In the genomic region with DNA sequence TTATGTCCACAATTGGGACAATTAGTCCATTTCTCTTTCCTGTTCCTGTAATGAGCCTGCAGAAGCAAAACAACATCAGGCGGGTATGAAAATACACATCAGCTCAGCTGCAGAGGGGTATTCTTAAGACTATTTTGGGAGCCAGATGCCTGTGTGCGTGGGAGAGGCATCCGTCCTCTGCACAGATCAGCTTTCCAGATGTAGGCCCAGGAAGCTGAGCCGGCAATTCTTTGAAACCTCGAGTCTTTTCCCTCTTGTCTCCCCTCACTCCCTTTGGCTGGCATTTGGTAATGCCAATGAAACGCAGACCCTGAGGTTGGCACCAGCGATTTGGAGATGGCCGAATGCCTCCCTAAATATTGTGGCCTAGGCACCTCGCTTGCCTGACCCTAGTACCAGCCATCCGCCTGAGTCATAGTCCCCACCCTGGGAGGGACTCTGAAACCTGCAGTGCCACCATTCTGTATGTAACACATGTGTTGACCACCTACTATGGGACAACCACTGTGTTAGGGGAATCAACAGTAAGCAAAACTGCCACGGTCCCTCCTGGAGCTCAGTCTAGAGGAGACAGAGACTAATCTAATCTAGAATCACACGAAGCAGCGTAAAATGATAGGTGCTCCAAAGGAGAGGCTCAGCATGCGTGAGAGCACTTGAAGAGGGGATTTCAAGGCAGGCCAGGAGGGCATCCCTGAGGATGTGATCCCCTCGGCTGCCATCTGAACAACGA, we compare ENCODE assay signal across 15 cellular contexts.
DNase-seq lines count a peak whose midpoint lies in the region; ATAC-seq and TF ChIP-seq lines count a peak whose summit lies in the region.
"Had no signal": no experiment of that assay in that cellular context is flagged by ENCODE, and none has a peak within 500 bp of the region (broad histone marks: within the 10 kb centered on the region; RNA-seq: fewer than 3 reads in every experiment).

No MANE protein-coding gene starts in this region.

- H3K9ac ChIP-seq in adipocyte (ENCODE audit: low read length), result no peak overlapping the region
- H3K9ac ChIP-seq: BLaER1 had no signal

- intact Hi-C loops in activated naive CD4-positive, alpha-beta T cell treated with anti-CD3 and anti-CD28 coated beads for 36 hours (cut with micrococcal nuclease), result no loop called here
- intact Hi-C loops in uterus (cut with DNase I; ENCODE audit: low total_unique reads), result no loop called here

- H3K27me3 ChIP-seq in adipocyte (replicated peaks; ENCODE audit: control insufficient read depth, insufficient read depth, low read length) (peaks cover 47% of the 10 kb centered on the region), uterus (no peaks in the 10 kb centered on the region)
- H3K27me3 ChIP-seq: BLaER1 had no signal

- H3K27ac Mint-ChIP-seq in activated naive CD4-positive, alpha-beta T cell treated with anti-CD3 and anti-CD28 coated beads, Interleukin-2, amount 10 ng/mL, durations not matched to agents 7 days and 5 days, result no peak overlapping the region
- H3K27ac Mint-ChIP-seq in activated naive CD4-positive, alpha-beta T cell treated with anti-CD3 and anti-CD28 coated beads for 36 hours, result no peak overlapping the region
- H3K27ac Mint-ChIP-seq in chondrocyte (ENCODE audit: unreplicated experiment), result no peak overlapping the region
- H3K27ac Mint-ChIP-seq: GM23338 had no signal

- H3K4me1 Mint-ChIP-seq in activated naive CD4-positive, alpha-beta T cell treated with anti-CD3 and anti-CD28 coated beads, Interleukin-2, amount 10 ng/mL, durations not matched to agents 7 days and 5 days, result no peaks in the 10 kb centered on the region
- H3K4me1 Mint-ChIP-seq in activated naive CD4-positive, alpha-beta T cell treated with anti-CD3 and anti-CD28 coated beads for 36 hours (ENCODE audit: low read depth), result no peaks in the 10 kb centered on the region
- no peaks in the 10 kb centered on the region for H3K4me1 Mint-ChIP-seq in chondrocyte (ENCODE audit: low read depth)
- H3K4me1 Mint-ChIP-seq: GM23338 had no signal

- no peaks in the 10 kb centered on the region for H3K27me3 Mint-ChIP-seq in activated naive CD4-positive, alpha-beta T cell treated with anti-CD3 and anti-CD28 coated beads, Interleukin-2, amount 10 ng/mL, durations not matched to agents 7 days and 5 days
- H3K27me3 Mint-ChIP-seq in activated naive CD4-positive, alpha-beta T cell treated with anti-CD3 and anti-CD28 coated beads for 36 hours (ENCODE audit: low read depth), result peaks cover 2% of the 10 kb centered on the region
- peaks cover 36% of the 10 kb centered on the region for H3K27me3 Mint-ChIP-seq in chondrocyte (ENCODE audit: low read depth)

- H3K4me3 Mint-ChIP-seq in activated naive CD4-positive, alpha-beta T cell treated with anti-CD3 and anti-CD28 coated beads, Interleukin-2, amount 10 ng/mL, durations not matched to agents 7 days and 5 days, result no peak overlapping the region
- no peak overlapping the region for H3K4me3 Mint-ChIP-seq in activated naive CD4-positive, alpha-beta T cell treated with anti-CD3 and anti-CD28 coated beads for 36 hours
- no peak overlapping the region for H3K4me3 Mint-ChIP-seq in chondrocyte (ENCODE audit: unreplicated experiment)
- H3K4me3 Mint-ChIP-seq: GM23338 had no signal

- H3K27ac ChIP-seq in uterus, result no peak overlapping the region
- H3K27ac ChIP-seq: 22Rv1, BLaER1 had no signal

- no peaks in the 10 kb centered on the region for H3K9me3 Mint-ChIP-seq in activated naive CD4-positive, alpha-beta T cell treated with anti-CD3 and anti-CD28 coated beads, Interleukin-2, amount 10 ng/mL, durations not matched to agents 7 days and 5 days
- no peaks in the 10 kb centered on the region for H3K9me3 Mint-ChIP-seq in activated naive CD4-positive, alpha-beta T cell treated with anti-CD3 and anti-CD28 coated beads for 36 hours
- no peaks in the 10 kb centered on the region for H3K9me3 Mint-ChIP-seq in chondrocyte (ENCODE audit: low read depth)

- DNase-seq in activated naive CD4-positive, alpha-beta T cell treated with anti-CD3 and anti-CD28 coated beads, Interleukin-2, amount 10 ng/mL, durations not matched to agents 7 days and 5 days, result peak; percentile 10
- no peak for DNase-seq in activated naive CD4-positive, alpha-beta T cell treated with anti-CD3 and anti-CD28 coated beads for 36 hours
- peak; percentile 8 for DNase-seq in adipocyte (ENCODE audit: low read depth)
- DNase-seq in left kidney (ENCODE audit: low read depth, low spot score), result peak; percentile 88
- DNase-seq in uterus, result peak; percentile 19 to 26
- no peak for DNase-seq in T1000 (lab: John Stamatoyannopoulos, UW)
- no peak for DNase-seq in chondrocyte (ENCODE audit: low spot score)
- DNase-seq: AML-193, DMS53, GF-D8, H7 had no signal

- H3K36me3 ChIP-seq in adipocyte (ENCODE audit: control insufficient read depth, insufficient read depth, low read length, severe bottlenecking) (no peaks in the 10 kb centered on the region), uterus (no peaks in the 10 kb centered on the region)
- H3K36me3 ChIP-seq: BLaER1 had no signal

- H3K4me3 ChIP-seq in adipocyte (ENCODE audit: low read length) (no peak overlapping the region), uterus (no peak overlapping the region)
- H3K4me3 ChIP-seq: BLaER1, GM23338 had no signal

- H3K4me1 ChIP-seq in adipocyte (ENCODE audit: control insufficient read depth, insufficient read depth, low read length) (no peaks in the 10 kb centered on the region), uterus (no peaks in the 10 kb centered on the region)

- peaks cover 4% of the 10 kb centered on the region for H3K9me3 ChIP-seq in adipocyte (ENCODE audit: control insufficient read depth, low read length)
- no peaks in the 10 kb centered on the region for H3K9me3 ChIP-seq in uterus
- H3K9me3 ChIP-seq: BLaER1 had no signal

- no peak for TF ChIP-seq POLR2A in uterus (IDR thresholded peaks at IDR 0.05)

- no peak for ATAC-seq in GM18517 (IDR thresholded peaks at IDR 0.05; ENCODE audit: unreplicated experiment)
- ATAC-seq: GM23338 had no signal

- CTCF ChIA-PET in activated naive CD4-positive, alpha-beta T cell treated with anti-CD3 and anti-CD28 coated beads, Interleukin-2, amount 10 ng/mL, durations not matched to agents 7 days and 5 days (lab: Charles Lee), result no interaction called here
- CTCF ChIA-PET in activated naive CD4-positive, alpha-beta T cell treated with anti-CD3 and anti-CD28 coated beads for 36 hours (lab: Charles Lee), result no interaction called here

- H3K36me3 Mint-ChIP-seq in activated naive CD4-positive, alpha-beta T cell treated with anti-CD3 and anti-CD28 coated beads, Interleukin-2, amount 10 ng/mL, durations not matched to agents 7 days and 5 days, result no peaks in the 10 kb centered on the region
- H3K36me3 Mint-ChIP-seq in activated naive CD4-positive, alpha-beta T cell treated with anti-CD3 and anti-CD28 coated beads for 36 hours (ENCODE audit: low read depth), result no peaks in the 10 kb centered on the region
- H3K36me3 Mint-ChIP-seq in chondrocyte (ENCODE audit: low read depth), result no peaks in the 10 kb centered on the region

- TF ChIP-seq CTCF in uterus (IDR thresholded peaks at IDR 0.05), result no peak
- TF ChIP-seq CTCF in chondrocyte (IDR thresholded peaks at IDR 0.05), result no peak

Comparison
In these comparisons a context has a peak if more than half of its experiments do, and no peak if none do; other contexts are left out.
1. DNase-seq: peak in activated naive CD4-positive, alpha-beta T cell treated with anti-CD3 and anti-CD28 coated beads, Interleukin-2, amount 10 ng/mL, durations not matched to agents 7 days and 5 days (single experiment), adipocyte (single experiment), left kidney (single experiment) and uterus (2 of 2); none in activated naive CD4-positive, alpha-beta T cell treated with anti-CD3 and anti-CD28 coated beads for 36 hours (single experiment), T1000 (single experiment) and chondrocyte (single experiment).